Comparison of ENCODE assay signal across 9 cellular contexts in genomic region chr2:217248312-217248935, GRCh38.
DNase-seq lines count a peak whose midpoint lies in the region; ATAC-seq, FAIRE-seq and TF ChIP-seq lines count a peak whose summit lies in the region.
"Had no signal": no experiment of that assay in that cellular context is flagged by ENCODE, and none has a peak within 500 bp of the region (broad histone marks: within the 10 kb centered on the region; RNA-seq: fewer than 3 reads in every experiment).

No MANE protein-coding gene starts in this region.

- DNase-seq in GM12864 (ENCODE audit: low read depth): peak; percentile 27
- DNase-seq in NCI-H1436 treated with DMSO at 0.1 percent for 48 hours (lab: John Stamatoyannopoulos, UW): peak; percentile 61
- DNase-seq in body of pancreas: peak; percentile 23 to 51 (median 48)
- DNase-seq in lower lobe of right lung: peak; percentile 59
- DNase-seq in ureter (ENCODE audit: low spot score): peak; percentile 92
- no peak for DNase-seq in D721Med (ENCODE audit: insufficient read length, low spot score)
- DNase-seq in stimulated activated CD4-positive, alpha-beta T cell treated with anti-CD3 and anti-CD28 coated beads, Interleukin-4, amount 100 ng/mL, for 1 hour: no peak

- H3K9me3 ChIP-seq in HEK293 (ENCODE audit: control insufficient read depth, insufficient read depth, low read depth, low read length) (no peaks in the 10 kb centered on the region), body of pancreas (no peaks in the 10 kb centered on the region), lower lobe of right lung (no peaks in the 10 kb centered on the region)

- FAIRE-seq in D721Med (lab: Jason Lieb, UNC): no peak
- FAIRE-seq: colon had no signal

- intact Hi-C loops in body of pancreas (cut with DNase I): no loop called here
- intact Hi-C loops in lower lobe of right lung (cut with DNase I): no loop called here

- WGBS in body of pancreas, 2 donors: 42 to 48% methylated on average over 9 of the region's 9 CpGs

- no peaks in the 10 kb centered on the region for H3K27me3 ChIP-seq in body of pancreas
- no peaks in the 10 kb centered on the region for H3K27me3 ChIP-seq in lower lobe of right lung (ENCODE audit: low read depth)

- CTCF ChIA-PET in HEK293 (lab: Yijun Ruan, JAX): no interaction called here

- POLR2A ChIA-PET in HEK293 (lab: Yijun Ruan, JAX): no interaction called here

- H3K27ac ChIP-seq in HEK293 (ENCODE audit: extremely low read depth, low read depth, low read length): no peak overlapping the region; the same call in 1 of the 2 replicates
- no peak overlapping the region for H3K27ac ChIP-seq in body of pancreas
- H3K27ac ChIP-seq in lower lobe of right lung: peak overlapping the region; percentile 63

- no peak for TF ChIP-seq POLR2A in body of pancreas (IDR thresholded peaks at IDR 0.05)

- no peak for TF ChIP-seq CTCF in GM12864 (IDR thresholded peaks at IDR 0.05; ENCODE audit: low read depth, low read length, missing control alignments)
- TF ChIP-seq CTCF in HEK293 (tag by site-specific recombination; IDR thresholded peaks at IDR 0.05): no peak
- TF ChIP-seq CTCF in body of pancreas (IDR thresholded peaks at IDR 0.05): no peak
- TF ChIP-seq CTCF in lower lobe of right lung (IDR thresholded peaks at IDR 0.05): no peak
- TF ChIP-seq CTCF in D721Med (IDR thresholded peaks at IDR 0.05; ENCODE audit: insufficient read depth, missing control alignments): no peak

- H3K36me3 ChIP-seq in HEK293 (ENCODE audit: control insufficient read depth in 2 of 2, insufficient read depth in 1 of 2, low read length in 2 of 2) (no peaks in the 10 kb centered on the region), body of pancreas (replicated peaks in 1 of 2; ENCODE audit: insufficient read depth in 1 of 2, low read depth in 2 of 2) (no peaks in the 10 kb centered on the region), lower lobe of right lung (no peaks in the 10 kb centered on the region)

- H3K4me1 ChIP-seq in HEK293 (ENCODE audit: control insufficient read depth, insufficient read depth, low read length) (peaks cover 17% of the 10 kb centered on the region), body of pancreas (no peaks in the 10 kb centered on the region), lower lobe of right lung (peaks cover 19% of the 10 kb centered on the region)

- ATAC-seq in body of pancreas (peak; percentile 54), lower lobe of right lung (peak; percentile 71 to 79)

- H3K4me3 ChIP-seq in GM12864 (ENCODE audit: low read depth, low read length) (no peak overlapping the region), HEK293 (ENCODE audit: low read depth, low read length) (no peak overlapping the region), body of pancreas (no peak overlapping the region), lower lobe of right lung (no peak overlapping the region)

TF ChIP-seq in HEK293, 187 proteins besides CTCF, POLR2A, EP300 and RAD21:
- TF ChIP-seq ZNF544 (tag by site-specific recombination; IDR thresholded peaks at IDR 0.05) (no peak), ZIC2 (tag by site-specific recombination; IDR thresholded peaks at IDR 0.05) (0 out of 2 replicates have a peak, but pooled peaks have one; percentile 17), ZSCAN23 (tag by site-specific recombination; IDR thresholded peaks at IDR 0.05) (no peak), ZNF398 (tag by site-specific recombination; IDR thresholded peaks at IDR 0.05) (peak; percentile 87), ZNF341 (tag by site-specific recombination; IDR thresholded peaks at IDR 0.05; ENCODE audit: low read depth) (peak; percentile 38; the same call in 1 of the 2 replicates), ZBTB17 (tag by site-specific recombination; IDR thresholded peaks at IDR 0.05) (peak; percentile 53; the same call in 1 of the 2 replicates)
- TF ChIP-seq, protein P1, sequence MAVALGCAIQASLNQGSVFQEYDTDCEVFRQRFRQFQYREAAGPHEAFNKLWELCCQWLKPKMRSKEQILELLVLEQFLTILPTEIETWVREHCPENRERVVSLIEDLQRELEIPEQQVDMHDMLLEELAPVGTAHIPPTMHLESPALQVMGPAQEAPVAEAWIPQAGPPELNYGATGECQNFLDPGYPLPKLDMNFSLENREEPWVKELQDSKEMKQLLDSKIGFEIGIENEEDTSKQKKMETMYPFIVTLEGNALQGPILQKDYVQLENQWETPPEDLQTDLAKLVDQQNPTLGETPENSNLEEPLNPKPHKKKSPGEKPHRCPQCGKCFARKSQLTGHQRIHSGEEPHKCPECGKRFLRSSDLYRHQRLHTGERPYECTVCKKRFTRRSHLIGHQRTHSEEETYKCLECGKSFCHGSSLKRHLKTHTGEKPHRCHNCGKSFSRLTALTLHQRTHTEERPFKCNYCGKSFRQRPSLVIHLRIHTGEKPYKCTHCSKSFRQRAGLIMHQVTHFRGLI (tag by site-specific recombination; IDR thresholded peaks at IDR 0.05): peak; percentile 68; the same call in 1 of the 2 replicates

Comparison
In these comparisons a context has a peak if more than half of its experiments do, and no peak if none do; other contexts are left out.
1. DNase-seq: peak in GM12864 (single experiment), NCI-H1436 treated with DMSO at 0.1 percent for 48 hours (single experiment), body of pancreas (4 of 4), lower lobe of right lung (single experiment) and ureter (single experiment); none in D721Med (single experiment) and stimulated activated CD4-positive, alpha-beta T cell treated with anti-CD3 and anti-CD28 coated beads, Interleukin-4, amount 100 ng/mL, for 1 hour (single experiment).